ENCODE assay signal across 23 cellular contexts in genomic region chr10:21135396-21135973, GRCh38.
DNase-seq lines count a peak whose midpoint lies in the region; ATAC-seq and TF ChIP-seq lines count a peak whose summit lies in the region.
"Had no signal": no experiment of that assay in that cellular context is flagged by ENCODE, and none has a peak within 500 bp of the region (broad histone marks: within the 10 kb centered on the region; RNA-seq: fewer than 3 reads in every experiment).

No MANE protein-coding gene starts in this region.

- no peaks in the 10 kb centered on the region for H3K4me1 ChIP-seq in lower lobe of right lung
- no peaks in the 10 kb centered on the region for H3K4me1 ChIP-seq in BE2C
- H3K4me1 ChIP-seq: adrenal gland, foreskin keratinocyte had no signal

- CTCF ChIA-PET in WTC11 (lab: Charles Lee): no interaction called here

- H3K27ac ChIP-seq in lower lobe of right lung (no peak overlapping the region), temporal lobe (ENCODE audit: low read depth, low read length) (peak overlapping the region; percentile 41)
- H3K27ac ChIP-seq: adrenal gland, cardiac muscle cell, foreskin keratinocyte, upper lobe of right lung, VCaP had no signal

- no peak overlapping the region for H3K4me3 ChIP-seq in choroid plexus epithelial cell (ENCODE audit: low read depth, low read length)
- H3K4me3 ChIP-seq in lower lobe of right lung: no peak overlapping the region
- H3K4me3 ChIP-seq in BE2C (ENCODE audit: low read depth, low read length): no peak overlapping the region
- H3K4me3 ChIP-seq: adrenal gland, cardiac muscle cell, upper lobe of right lung had no signal

- H3K9me3 Mint-ChIP-seq in WTC11: no peaks in the 10 kb centered on the region
- H3K9me3 Mint-ChIP-seq: activated CD4-positive, alpha-beta T cell treated with anti-CD3 and anti-CD28 coated beads, Interleukin-2, amount 10 ng/mL, durations not matched to agents 7 days and 5 days; activated T-cell treated with anti-CD3 and anti-CD28 coated beads, Interleukin-2, amount 50 U/mL, for 72 hours; neural crest cell had no signal

- TF ChIP-seq CTCF in WTC11 (IDR thresholded peaks at IDR 0.05): no peak
- TF ChIP-seq CTCF in choroid plexus epithelial cell (conservative IDR thresholded peaks at IDR 0.05; ENCODE audit: low read depth, low read length): no peak
- TF ChIP-seq CTCF in lower lobe of right lung (IDR thresholded peaks at IDR 0.05): no peak
- no peak for TF ChIP-seq CTCF in BE2C (IDR thresholded peaks at IDR 0.05; ENCODE audit: low read depth, low read length)

- H3K27me3 ChIP-seq in lower lobe of right lung (ENCODE audit: low read depth): peaks cover 4% of the 10 kb centered on the region
- H3K27me3 ChIP-seq in BE2C: no peaks in the 10 kb centered on the region
- H3K27me3 ChIP-seq: adrenal gland, cardiac muscle cell, upper lobe of right lung had no signal

- POLR2A ChIA-PET in WTC11 (lab: Charles Lee): interaction anchor here (0.6 kb wide), 1 partner anchor 9 kb away, joined by 4 read pairs; no protein-coding TSS in a partner anchor

- no peak for DNase-seq in WTC11 (ENCODE audit: low spot score)
- DNase-seq in choroid plexus epithelial cell (ENCODE audit: low read depth): peak; percentile 47
- no peak for DNase-seq in lower lobe of right lung
- no peak for DNase-seq in SK-N-DZ (ENCODE audit: low spot score)
- DNase-seq in BE2C: no peak
- no peak for DNase-seq in NCI-H1105 (lab: John Stamatoyannopoulos, UW)
- DNase-seq: activated CD4-positive, alpha-beta T cell treated with anti-CD3 and anti-CD28 coated beads, Interleukin-2, amount 10 ng/mL, durations not matched to agents 7 days and 5 days; activated naive CD4-positive, alpha-beta T cell treated with Interleukin-2 at 50 U/mL for 16 hours; activated T-cell treated with anti-CD3 and anti-CD28 coated beads, Interleukin-2, amount 50 U/mL, for 72 hours; adrenal gland; CD8-positive, alpha-beta memory T cell; KBM-7; NCI-H2171 treated with DMSO at 0.1 percent for 48 hours; NCI-H524 treated with DMSO at 0.1 percent for 48 hours; RPMI8226; upper lobe of right lung had no signal

- H3K4me1 Mint-ChIP-seq in WTC11: peaks cover 10% of the 10 kb centered on the region
- H3K4me1 Mint-ChIP-seq: activated CD4-positive, alpha-beta T cell treated with anti-CD3 and anti-CD28 coated beads, Interleukin-2, amount 10 ng/mL, durations not matched to agents 7 days and 5 days; CD8-positive, alpha-beta memory T cell; neural crest cell had no signal

- no peak overlapping the region for H3K4me3 Mint-ChIP-seq in WTC11
- H3K4me3 Mint-ChIP-seq: activated CD4-positive, alpha-beta T cell treated with anti-CD3 and anti-CD28 coated beads, Interleukin-2, amount 10 ng/mL, durations not matched to agents 7 days and 5 days; activated T-cell treated with anti-CD3 and anti-CD28 coated beads, Interleukin-2, amount 50 U/mL, for 72 hours; CD8-positive, alpha-beta memory T cell; neural crest cell had no signal

- no peak for ATAC-seq in WTC11
- peak; percentile 20 to 50 for ATAC-seq in lower lobe of right lung
- no peak for ATAC-seq in GM18511 (IDR thresholded peaks at IDR 0.05; ENCODE audit: unreplicated experiment)
- ATAC-seq: activated T-cell treated with anti-CD3 and anti-CD28 coated beads, Interleukin-2, amount 50 U/mL, for 72 hours; foreskin keratinocyte had no signal

- no peaks in the 10 kb centered on the region; the same call in 1 of the 2 replicates for H3K27me3 Mint-ChIP-seq in WTC11 (ENCODE audit: low read depth)
- H3K27me3 Mint-ChIP-seq: activated CD4-positive, alpha-beta T cell treated with anti-CD3 and anti-CD28 coated beads, Interleukin-2, amount 10 ng/mL, durations not matched to agents 7 days and 5 days; progenitor cell of endocrine pancreas had no signal

- H3K36me3 Mint-ChIP-seq in WTC11: no peaks in the 10 kb centered on the region
- H3K36me3 Mint-ChIP-seq: CD8-positive, alpha-beta memory T cell had no signal

- no peaks in the 10 kb centered on the region for H3K36me3 ChIP-seq in lower lobe of right lung
- H3K36me3 ChIP-seq in BE2C: no peaks in the 10 kb centered on the region
- H3K36me3 ChIP-seq: adrenal gland, cardiac muscle cell, upper lobe of right lung had no signal

- intact Hi-C loops in lower lobe of right lung (cut with DNase I): no loop called here

- peak overlapping the region; percentile 31; the same call in 1 of the 2 replicates for H3K27ac Mint-ChIP-seq in WTC11
- H3K27ac Mint-ChIP-seq: activated CD4-positive, alpha-beta T cell treated with anti-CD3 and anti-CD28 coated beads, Interleukin-2, amount 10 ng/mL, durations not matched to agents 7 days and 5 days; activated T-cell treated with anti-CD3 and anti-CD28 coated beads, Interleukin-2, amount 50 U/mL, for 72 hours; CD8-positive, alpha-beta memory T cell had no signal

- H3K9me3 ChIP-seq in lower lobe of right lung (no peaks in the 10 kb centered on the region), BE2C (no peaks in the 10 kb centered on the region)
- H3K9me3 ChIP-seq: adrenal gland, upper lobe of right lung had no signal

TF ChIP-seq in WTC11, 78 proteins besides CTCF, POLR2A, EP300 and RAD21:
- no peak for TF ChIP-seq USF2 (CRISPR knock-in tag; IDR thresholded peaks at IDR 0.05)
- TF ChIP-seq CDX4 (CRISPR knock-in tag; IDR thresholded peaks at IDR 0.05; ENCODE audit: borderline replicate concordance): no peak
- TF ChIP-seq FOXJ3 (CRISPR knock-in tag; IDR thresholded peaks at IDR 0.05; ENCODE audit: borderline replicate concordance): no peak
- TF ChIP-seq NR3C1 (CRISPR knock-in tag; conservative IDR thresholded peaks at IDR 0.05; ENCODE audit: low read depth): no peak
- TF ChIP-seq FOXK1 (CRISPR knock-in tag; IDR thresholded peaks at IDR 0.05): no peak

Comparison
In these comparisons a context has a peak if more than half of its experiments do, and no peak if none do; other contexts are left out.
1. ATAC-seq: peak in lower lobe of right lung (2 of 2); none in WTC11 (single experiment) and GM18511 (single experiment).